26 cellular contexts compared by ENCODE assay signal in the genomic region with DNA sequence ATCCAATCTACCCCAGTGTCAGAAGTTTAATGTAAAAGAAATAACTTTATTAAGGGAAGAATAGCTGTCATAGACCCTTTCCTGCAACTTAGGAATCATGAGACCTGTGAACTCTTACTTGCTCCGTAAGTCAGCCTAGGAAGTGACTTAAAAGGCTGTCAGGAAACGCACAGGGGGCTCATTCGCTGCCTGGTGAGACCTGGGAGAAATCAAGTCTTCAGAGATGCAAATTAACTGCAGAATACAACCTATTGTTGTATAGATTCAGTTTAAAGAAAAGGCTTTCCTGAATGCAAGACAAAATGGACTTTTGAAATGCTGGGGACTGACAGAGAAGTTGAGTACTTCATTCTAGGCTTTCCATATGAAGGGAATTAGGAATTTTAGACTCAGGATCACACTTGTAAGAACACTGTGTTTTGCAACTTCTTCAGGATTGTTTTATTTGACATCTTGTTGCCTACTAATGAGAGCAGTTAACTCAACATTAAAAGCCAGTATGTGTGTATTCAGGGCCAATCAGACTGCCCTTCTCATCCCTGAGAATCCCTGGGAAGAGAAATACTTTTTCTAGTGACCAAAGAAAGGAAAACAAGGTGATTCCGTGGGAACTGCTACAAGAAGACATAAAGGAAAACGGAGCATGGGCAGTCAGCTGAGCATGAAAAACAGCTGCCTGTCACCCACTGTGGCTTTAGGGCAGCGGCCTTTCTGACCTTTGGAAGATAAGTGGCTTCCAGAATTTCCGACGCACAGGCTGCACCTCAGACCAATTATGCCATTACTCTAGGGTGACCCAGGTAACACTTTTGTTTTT. TPM values are rescaled to one million over a fixed set of nuclear protein-coding genes. Genes with fewer than 3 reads are reported as not detected.
A peak's percentile ranks its signal among the peaks of the same experiment; 100 is the strongest.
DNase-seq lines count a peak whose midpoint lies in the region; ATAC-seq, FAIRE-seq and TF ChIP-seq lines count a peak whose summit lies in the region.
"Had no signal": no experiment of that assay in that cellular context is flagged by ENCODE, and none has a peak within 500 bp of the region (broad histone marks: within the 10 kb centered on the region; RNA-seq: fewer than 3 reads in every experiment).

No MANE protein-coding gene starts in this region.

- no peak for FAIRE-seq in pancreas (lab: Jason Lieb, UNC)

- 7 to 12% methylated on average over 5 to 6 of the region's 8 CpGs for WGBS in mesodermal cell (ENCODE audit: insufficient coverage in 2 of 2), 2 experiments
- WGBS in pancreas, 2 donors, result 53 to 58% methylated on average over 8 of the region's 8 CpGs

- no peak overlapping the region for H3K4me3 ChIP-seq in mesodermal cell (ENCODE audit: extremely low read depth, insufficient read depth, low read length, poor library complexity, severe bottlenecking)
- H3K4me3 ChIP-seq in pancreas, result no peak overlapping the region
- H3K4me3 ChIP-seq: mucosa of descending colon, tibial nerve had no signal

- no peak for ATAC-seq in pancreas
- no peak for ATAC-seq in HG03045 (IDR thresholded peaks at IDR 0.05; ENCODE audit: unreplicated experiment)
- no peak for ATAC-seq in sciatic nerve
- ATAC-seq: effector memory CD8-positive, alpha-beta T cell; left cardiac atrium; mucosa of descending colon had no signal

- no peaks in the 10 kb centered on the region for H3K27me3 ChIP-seq in pancreas
- H3K27me3 ChIP-seq: tibial nerve had no signal

- H3K9me3 ChIP-seq in mesodermal cell (ENCODE audit: control insufficient read depth, low read length) (no peaks in the 10 kb centered on the region), pancreas (no peaks in the 10 kb centered on the region)
- H3K9me3 ChIP-seq: Caco-2, mucosa of descending colon, tibial nerve had no signal

- intact Hi-C loops in pancreas (cut with DNase I), result no loop called here
- intact Hi-C loops in sciatic nerve (cut with DNase I), result no loop called here

- H3K36me3 ChIP-seq in mesodermal cell (ENCODE audit: control insufficient read depth, insufficient read depth, low read length), result no peaks in the 10 kb centered on the region
- H3K36me3 ChIP-seq in pancreas, result no peaks in the 10 kb centered on the region
- H3K36me3 ChIP-seq: tibial nerve had no signal

- DNase-seq in NCI-H1417 (lab: John Stamatoyannopoulos, UW), result peak in 2 of 3 experiments; percentile 9 to 52
- no peak for DNase-seq in NCI-H1417 treated with DMSO at 0.1 percent for 48 hours (lab: John Stamatoyannopoulos, UW)
- DNase-seq in iPS DF 4.7 (ENCODE audit: extremely low read depth, low spot score), result peak; percentile 88
- DNase-seq in pancreas, result no peak
- no peak for DNase-seq in HuH-7 (ENCODE audit: low spot score)
- DNase-seq in sciatic nerve (ENCODE audit: low spot score), result no peak
- DNase-seq: activated CD4-positive, alpha-beta T cell treated with anti-CD3 and anti-CD28 coated beads, Interleukin-2, amount 50 U/mL, for 4 hours; activated naive CD4-positive, alpha-beta T cell; activated T-cell treated with anti-CD3 and anti-CD28 coated beads for 4 hours; anterior cingulate cortex; effector memory CD8-positive, alpha-beta T cell; left cardiac atrium; mucosa of descending colon; SIG-M5; stimulated activated CD4-positive, alpha-beta T cell treated with anti-CD3 and anti-CD28 coated beads, Interleukin-1b, Interleukin-23, amount 100 ng/mL, for 48 hours had no signal

- H3K27ac ChIP-seq in mesodermal cell (ENCODE audit: low read depth, low read length, severe bottlenecking) (peak overlapping the region; percentile 23), pancreas (no peak overlapping the region)
- H3K27ac ChIP-seq: 22Rv1, tibial nerve, VCaP had no signal

- H3K4me1 ChIP-seq in mesodermal cell (ENCODE audit: control insufficient read depth, insufficient read depth, low read length, poor library complexity, severe bottlenecking) (peaks cover 10% of the 10 kb centered on the region), pancreas (no peaks in the 10 kb centered on the region)
- H3K4me1 ChIP-seq: Caco-2, tibial nerve had no signal

- no peak for TF ChIP-seq CTCF in pancreas (IDR thresholded peaks at IDR 0.05)

RNA-seq across cellular contexts. Expression of a gene that starts 18.5 kb away (rescaled TPM):
- polyA plus RNA-seq in mesodermal cell (2013, experiment 1 of 2), result 68.3 TPM
- polyA plus RNA-seq in mesodermal cell (2013, experiment 2 of 2), result 69.9 TPM
- 1 to 10 TPM in 1 of 6 donors, not detected in 5; 1.5 TPM for total RNA-seq in pancreas
- polyA plus RNA-seq in pancreas, result not detected
- not detected for total RNA-seq in sciatic nerve
- total RNA-seq: Caco-2; fibroblast of lung; left cardiac atrium; mucosa of descending colon; OCI-LY7; T-helper 1 cell treated with Interleukin-12 subunit alpha and Interleukin-12 subunit beta and Interleukin-4 antibody, amounts not matched to agents 30 ng/mL and 1 ng/mL, for 36 hours; tibial nerve had no signal

RNA-seq across cellular contexts. Expression of a gene that starts 39.5 kb away (rescaled TPM):
- 1.5 TPM for polyA plus RNA-seq in mesodermal cell (2013, experiment 1 of 2)
- 1.1 TPM for polyA plus RNA-seq in mesodermal cell (2013, experiment 2 of 2)
- total RNA-seq in pancreas (not detected), sciatic nerve (not detected)
- polyA plus RNA-seq in pancreas, result not detected
- total RNA-seq: Caco-2; cerebellum; fibroblast of lung; left cardiac atrium; mucosa of descending colon; OCI-LY7; omental fat pad; T-helper 1 cell treated with Interleukin-12 subunit alpha and Interleukin-12 subunit beta and Interleukin-4 antibody, amounts not matched to agents 30 ng/mL and 1 ng/mL, for 36 hours; tibial nerve had no signal
- polyA plus RNA-seq: fibroblast of lung had no signal

Comparison
In these comparisons a context has a peak if more than half of its experiments do, and no peak if none do; other contexts are left out.
1. DNase-seq: peak in NCI-H1417 (2 of 3) and iPS DF 4.7 (single experiment); none in NCI-H1417 treated with DMSO at 0.1 percent for 48 hours (single experiment), pancreas (0 of 6), HuH-7 (single experiment) and sciatic nerve (single experiment).